Comparison of ENCODE assay signal across 1 cellular context in genomic region chr2:200944467-200945394, GRCh38.
TF ChIP-seq lines count a peak whose summit lies in the region.

No MANE protein-coding gene starts in this region.

TF ChIP-seq in IMR-90, 13 proteins besides CTCF, POLR2A, EP300 and RAD21:
- TF ChIP-seq ELK1 (IDR thresholded peaks at IDR 0.05; ENCODE audit: borderline replicate concordance, low read depth, low read length) (no peak), USF2 (IDR thresholded peaks at IDR 0.05; ENCODE audit: low read depth, low read length) (no peak), SMC3 (IDR thresholded peaks at IDR 0.05; ENCODE audit: low read depth, low read length) (no peak), RFX5 (IDR thresholded peaks at IDR 0.05; ENCODE audit: low read depth, low read length) (no peak), FOS (IDR thresholded peaks at IDR 0.05; ENCODE audit: low read depth, low read length) (peak; percentile 95), MXI1 (IDR thresholded peaks at IDR 0.05; ENCODE audit: borderline replicate concordance, low read depth, low read length) (no peak), BHLHE40 (IDR thresholded peaks at IDR 0.05; ENCODE audit: low read depth, low read length) (peak; percentile 54; the same call in 1 of the 2 replicates), CHD1 (IDR thresholded peaks at IDR 0.05; ENCODE audit: low read depth, low read length) (no peak), RCOR1 (IDR thresholded peaks at IDR 0.05; ENCODE audit: insufficient replicate concordance, low read length) (peak; percentile 98), MAZ (IDR thresholded peaks at IDR 0.05; ENCODE audit: borderline replicate concordance, low read depth, low read length) (no peak), NFE2L2 (IDR thresholded peaks at IDR 0.05; ENCODE audit: low read depth, low read length) (no peak), CEBPB (IDR thresholded peaks at IDR 0.05; ENCODE audit: low read depth, low read length) (no peak), MAFK (IDR thresholded peaks at IDR 0.05; ENCODE audit: low read depth, low read length) (no peak)
